In the genomic region with DNA sequence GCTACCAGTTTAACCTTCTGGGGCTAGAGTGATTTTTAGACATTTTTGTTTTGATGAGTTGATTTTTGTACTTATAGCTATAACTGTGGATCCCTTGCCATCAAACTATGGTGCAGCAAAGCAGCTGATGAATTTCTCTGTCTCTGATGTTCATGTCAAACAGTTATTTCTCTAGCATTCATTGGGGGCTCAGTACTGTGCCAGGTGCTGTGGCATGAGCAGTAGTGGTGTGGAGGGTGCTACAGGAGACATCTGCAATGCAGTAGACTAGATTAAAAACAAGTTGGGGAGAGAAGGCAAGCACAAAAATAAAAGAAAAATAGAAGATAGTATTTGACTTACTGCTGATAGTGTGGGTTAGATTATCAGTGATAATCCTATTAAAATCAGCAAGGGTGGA, we compare ENCODE assay signal across 19 cellular contexts.
DNase-seq lines count a peak whose midpoint lies in the region; ATAC-seq lines count a peak whose summit lies in the region.
"Had no signal": no experiment of that assay in that cellular context is flagged by ENCODE, and none has a peak within 500 bp of the region (broad histone marks: within the 10 kb centered on the region; RNA-seq: fewer than 3 reads in every experiment).

No MANE protein-coding gene starts in this region.

- H3K4me3 Mint-ChIP-seq in activated naive CD8-positive, alpha-beta T cell: no peak overlapping the region
- H3K4me3 Mint-ChIP-seq in activated naive CD8-positive, alpha-beta T cell treated with anti-CD3 and anti-CD28 coated beads, Interleukin-2, amount 50 U/mL, for 24 hours: no peak overlapping the region
- H3K4me3 Mint-ChIP-seq in T-helper 17 cell: peak overlapping the region; percentile 52
- peak overlapping the region; percentile 51 to 63 for H3K4me3 Mint-ChIP-seq in stimulated activated naive B cell treated with anti-CD40 and anti-IgM and Interleukin-4, amounts not matched to agents 10 μg/mL and 1 μg/mL and 100 μg/mL, for 72 hours
- H3K4me3 Mint-ChIP-seq: neural progenitor cell had no signal

- peaks cover 2% of the 10 kb centered on the region for H3K36me3 Mint-ChIP-seq in activated naive CD8-positive, alpha-beta T cell
- no peaks in the 10 kb centered on the region for H3K36me3 Mint-ChIP-seq in activated naive CD8-positive, alpha-beta T cell treated with anti-CD3 and anti-CD28 coated beads, Interleukin-2, amount 50 U/mL, for 24 hours (ENCODE audit: low read depth)
- no peaks in the 10 kb centered on the region for H3K36me3 Mint-ChIP-seq in T-helper 17 cell (ENCODE audit: low read depth)
- H3K36me3 Mint-ChIP-seq in stimulated activated naive B cell treated with anti-CD40 and anti-IgM and Interleukin-4, amounts not matched to agents 10 μg/mL and 1 μg/mL and 100 μg/mL, for 72 hours: peaks cover 0 to 9% of the 10 kb centered on the region in 2 donors
- H3K36me3 Mint-ChIP-seq: neural progenitor cell had no signal

- ATAC-seq in activated naive CD8-positive, alpha-beta T cell treated with anti-CD3 and anti-CD28 coated beads, Interleukin-2, amount 50 U/mL, for 24 hours: no peak
- ATAC-seq in HG02981 (IDR thresholded peaks at IDR 0.05; ENCODE audit: unreplicated experiment) (peak; percentile 8), T-helper 17 cell (peak; percentile 24), HG02610 (IDR thresholded peaks at IDR 0.05; ENCODE audit: unreplicated experiment) (no peak)
- peak; percentile 8 to 13 for ATAC-seq in stimulated activated naive B cell treated with anti-CD40 and anti-IgM and Interleukin-4, amounts not matched to agents 10 μg/mL and 1 μg/mL and 100 μg/mL, for 72 hours (replicated peaks)
- ATAC-seq: A549 had no signal

- H3K27me3 Mint-ChIP-seq in activated naive CD8-positive, alpha-beta T cell: no peaks in the 10 kb centered on the region
- no peaks in the 10 kb centered on the region for H3K27me3 Mint-ChIP-seq in activated naive CD8-positive, alpha-beta T cell treated with anti-CD3 and anti-CD28 coated beads, Interleukin-2, amount 50 U/mL, for 24 hours
- H3K27me3 Mint-ChIP-seq in T-helper 17 cell: no peaks in the 10 kb centered on the region
- H3K27me3 Mint-ChIP-seq in stimulated activated naive B cell treated with anti-CD40 and anti-IgM and Interleukin-4, amounts not matched to agents 10 μg/mL and 1 μg/mL and 100 μg/mL, for 72 hours: no peaks in the 10 kb centered on the region

- DNase-seq in activated naive CD8-positive, alpha-beta T cell treated with anti-CD3 and anti-CD28 coated beads, Interleukin-2, amount 50 U/mL, for 24 hours: no peak
- DNase-seq in T-helper 17 cell: no peak
- no peak for DNase-seq in stimulated activated naive B cell treated with anti-CD40 and anti-IgM and Interleukin-4, amounts not matched to agents 10 μg/mL and 1 μg/mL and 100 μg/mL, for 72 hours
- DNase-seq in 8988T: no peak
- no peak for DNase-seq in stimulated activated CD4-positive, alpha-beta T cell treated with anti-CD3 and anti-CD28 coated beads, Interleukin-4, amount 100 ng/mL, for 4 hours
- DNase-seq: activated CD4-positive, alpha-beta T cell treated with anti-CD3 and anti-CD28 coated beads, Interleukin-2, amount 50 U/mL, for 48 hours; adrenal gland; central memory CD4-positive, alpha-beta T cell; EL; kidney; NCI-H1105 treated with DMSO at 0.1 percent for 48 hours; NCI-H748 treated with DMSO at 0.1 percent for 48 hours; Peyer's patch; stimulated activated naive CD4-positive, alpha-beta T cell had no signal

- peaks cover 91% of the 10 kb centered on the region for H3K4me1 Mint-ChIP-seq in activated naive CD8-positive, alpha-beta T cell (ENCODE audit: low read depth)
- peaks cover 89% of the 10 kb centered on the region for H3K4me1 Mint-ChIP-seq in activated naive CD8-positive, alpha-beta T cell treated with anti-CD3 and anti-CD28 coated beads, Interleukin-2, amount 50 U/mL, for 24 hours
- H3K4me1 Mint-ChIP-seq in T-helper 17 cell: peaks cover 61% of the 10 kb centered on the region
- H3K4me1 Mint-ChIP-seq in stimulated activated naive B cell treated with anti-CD40 and anti-IgM and Interleukin-4, amounts not matched to agents 10 μg/mL and 1 μg/mL and 100 μg/mL, for 72 hours: peaks cover 47 to 75% of the 10 kb centered on the region in 2 donors

- H3K9me3 ChIP-seq in T-helper 17 cell (ENCODE audit: control insufficient read depth, low read length, poor library complexity, severe bottlenecking): no peaks in the 10 kb centered on the region
- H3K9me3 ChIP-seq: A549, adrenal gland, Peyer's patch had no signal

- no peaks in the 10 kb centered on the region for H3K9me3 Mint-ChIP-seq in activated naive CD8-positive, alpha-beta T cell (ENCODE audit: low read depth)
- no peaks in the 10 kb centered on the region for H3K9me3 Mint-ChIP-seq in activated naive CD8-positive, alpha-beta T cell treated with anti-CD3 and anti-CD28 coated beads, Interleukin-2, amount 50 U/mL, for 24 hours
- no peaks in the 10 kb centered on the region for H3K9me3 Mint-ChIP-seq in stimulated activated naive B cell treated with anti-CD40 and anti-IgM and Interleukin-4, amounts not matched to agents 10 μg/mL and 1 μg/mL and 100 μg/mL, for 72 hours
- H3K9me3 Mint-ChIP-seq: neural progenitor cell had no signal

- H3K27ac Mint-ChIP-seq in activated naive CD8-positive, alpha-beta T cell: peak overlapping the region; percentile 9
- no peak overlapping the region for H3K27ac Mint-ChIP-seq in activated naive CD8-positive, alpha-beta T cell treated with anti-CD3 and anti-CD28 coated beads, Interleukin-2, amount 50 U/mL, for 24 hours
- peak overlapping the region; percentile 90 for H3K27ac Mint-ChIP-seq in T-helper 17 cell
- H3K27ac Mint-ChIP-seq in stimulated activated naive B cell treated with anti-CD40 and anti-IgM and Interleukin-4, amounts not matched to agents 10 μg/mL and 1 μg/mL and 100 μg/mL, for 72 hours: peak overlapping the region; percentile 59
- H3K27ac Mint-ChIP-seq: neural progenitor cell had no signal

Comparison
In these comparisons a context has a peak if more than half of its experiments do, and no peak if none do; other contexts are left out.
1. H3K4me3 Mint-ChIP-seq: peak in T-helper 17 cell (single experiment) and stimulated activated naive B cell treated with anti-CD40 and anti-IgM and Interleukin-4, amounts not matched to agents 10 μg/mL and 1 μg/mL and 100 μg/mL, for 72 hours (2 of 2); none in activated naive CD8-positive, alpha-beta T cell (single experiment) and activated naive CD8-positive, alpha-beta T cell treated with anti-CD3 and anti-CD28 coated beads, Interleukin-2, amount 50 U/mL, for 24 hours (single experiment).
2. ATAC-seq: peak in HG02981 (single experiment), T-helper 17 cell (single experiment) and stimulated activated naive B cell treated with anti-CD40 and anti-IgM and Interleukin-4, amounts not matched to agents 10 μg/mL and 1 μg/mL and 100 μg/mL, for 72 hours (2 of 2); none in activated naive CD8-positive, alpha-beta T cell treated with anti-CD3 and anti-CD28 coated beads, Interleukin-2, amount 50 U/mL, for 24 hours (single experiment) and HG02610 (single experiment).